ENCODE assay signal across 18 cellular contexts in genomic region chr20:13493143-13493542, GRCh38.
"Had no signal": no experiment of that assay in that cellular context is flagged by ENCODE, and none has a peak within 500 bp of the region (broad histone marks: within the 10 kb centered on the region; RNA-seq: fewer than 3 reads in every experiment).

No MANE protein-coding gene starts in this region.

- H3K27ac ChIP-seq: cardiac muscle cell had no signal

- H3K27me3 ChIP-seq: cardiac muscle cell, heart left ventricle, left lung had no signal

- H3K4me1 Mint-ChIP-seq: activated CD8-positive, alpha-beta memory T cell treated with anti-CD3 and anti-CD28 coated beads, Interleukin-2, amount 10 ng/mL, durations not matched to agents 7 days and 5 days; activated naive CD4-positive, alpha-beta T cell treated with anti-CD3 and anti-CD28 coated beads, Interleukin-2, amount 10 ng/mL, durations not matched to agents 7 days and 5 days had no signal

- H3K4me3 ChIP-seq: cardiac muscle cell, heart left ventricle, left lung, mucosa of descending colon, prostate gland, smooth muscle cell had no signal

- H3K27ac Mint-ChIP-seq: activated CD8-positive, alpha-beta memory T cell treated with anti-CD3 and anti-CD28 coated beads, Interleukin-2, amount 10 ng/mL, durations not matched to agents 7 days and 5 days; activated naive CD4-positive, alpha-beta T cell treated with anti-CD3 and anti-CD28 coated beads, Interleukin-2, amount 10 ng/mL, durations not matched to agents 7 days and 5 days; natural killer cell had no signal

- H3K36me3 Mint-ChIP-seq: activated naive CD4-positive, alpha-beta T cell treated with anti-CD3 and anti-CD28 coated beads, Interleukin-2, amount 10 ng/mL, durations not matched to agents 7 days and 5 days had no signal

- H3K9me3 ChIP-seq: left lung, mucosa of descending colon, prostate gland had no signal

- DNase-seq: activated CD4-positive, alpha-beta T cell treated with anti-CD3 and anti-CD28 coated beads, Interleukin-2, amount 50 U/mL, for 48 hours; activated CD4-positive, CD25-positive, alpha-beta regulatory T cell treated with anti-CD3 and anti-CD28 coated beads, Interleukin-2, amount 50 U/mL, for 72 hours; activated CD8-positive, alpha-beta memory T cell treated with anti-CD3 and anti-CD28 coated beads, Interleukin-2, amount 10 ng/mL, durations not matched to agents 7 days and 5 days; activated naive CD4-positive, alpha-beta T cell treated with anti-CD3 and anti-CD28 coated beads, Interleukin-2, amount 10 ng/mL, durations not matched to agents 7 days and 5 days; activated T-cell treated with anti-CD3 and anti-CD28 coated beads, Interleukin-2, amount 50 U/mL, for 1 hour; foreskin melanocyte; heart left ventricle; kidney; left lung; mammary epithelial cell; mucosa of descending colon; natural killer cell; right cardiac atrium; stimulated activated naive CD8-positive, alpha-beta T cell treated with anti-CD3 and anti-CD28 coated beads, Interleukin-15, Interleukin-2, amounts not matched to agents 100 U/mL and 50 U/mL, for 24 hours; T-helper 9 cell had no signal

- H3K27me3 Mint-ChIP-seq: activated CD8-positive, alpha-beta memory T cell treated with anti-CD3 and anti-CD28 coated beads, Interleukin-2, amount 10 ng/mL, durations not matched to agents 7 days and 5 days; activated naive CD4-positive, alpha-beta T cell treated with anti-CD3 and anti-CD28 coated beads, Interleukin-2, amount 10 ng/mL, durations not matched to agents 7 days and 5 days had no signal

- H3K4me3 Mint-ChIP-seq: activated CD8-positive, alpha-beta memory T cell treated with anti-CD3 and anti-CD28 coated beads, Interleukin-2, amount 10 ng/mL, durations not matched to agents 7 days and 5 days; activated naive CD4-positive, alpha-beta T cell treated with anti-CD3 and anti-CD28 coated beads, Interleukin-2, amount 10 ng/mL, durations not matched to agents 7 days and 5 days; natural killer cell had no signal

- H3K36me3 ChIP-seq: cardiac muscle cell, heart left ventricle, left lung, prostate gland had no signal

- H3K4me1 ChIP-seq: left lung, prostate gland had no signal
